ENCODE assay signal across 24 cellular contexts in genomic region chr2:101982630-101983029, GRCh38. TPM values are rescaled to one million over a fixed set of nuclear protein-coding genes. Genes with fewer than 3 reads are reported as not detected.
"Had no signal": no experiment of that assay in that cellular context is flagged by ENCODE, and none has a peak within 500 bp of the region (broad histone marks: within the 10 kb centered on the region; RNA-seq: fewer than 3 reads in every experiment).

No MANE protein-coding gene starts in this region.

- FAIRE-seq: frontal cortex had no signal

- H3K4me1 ChIP-seq: upper lobe of left lung had no signal

- H3K9me3 Mint-ChIP-seq: activated naive CD4-positive, alpha-beta T cell treated with anti-CD3 and anti-CD28 coated beads for 36 hours; activated naive CD8-positive, alpha-beta T cell treated with anti-CD3 and anti-CD28 coated beads, Interleukin-2, amount 10 ng/mL, durations not matched to agents 7 days and 5 days; naive B cell; neural crest cell; stimulated activated naive B cell treated with anti-CD40 and anti-IgM and Interleukin-4, amounts not matched to agents 10 μg/mL and 1 μg/mL and 100 μg/mL, for 72 hours; WTC11 had no signal

- H3K27ac Mint-ChIP-seq: activated CD4-positive, alpha-beta T cell treated with anti-CD3 and anti-CD28 coated beads for 36 hours; activated naive CD4-positive, alpha-beta T cell treated with anti-CD3 and anti-CD28 coated beads for 36 hours; activated naive CD8-positive, alpha-beta T cell treated with anti-CD3 and anti-CD28 coated beads, Interleukin-2, amount 10 ng/mL, durations not matched to agents 7 days and 5 days; naive B cell; stimulated activated naive B cell treated with anti-CD40 and anti-IgM and Interleukin-4, amounts not matched to agents 10 μg/mL and 1 μg/mL and 100 μg/mL, for 72 hours; WTC11 had no signal

- H3K9me3 ChIP-seq: testis, upper lobe of left lung had no signal

- H3K4me1 Mint-ChIP-seq: stimulated activated naive B cell treated with anti-CD40 and anti-IgM and Interleukin-4, amounts not matched to agents 10 μg/mL and 1 μg/mL and 100 μg/mL, for 72 hours had no signal

- DNase-seq: activated CD4-positive, alpha-beta T cell treated with anti-CD3 and anti-CD28 coated beads for 36 hours; activated CD4-positive, alpha-beta T cell treated with anti-CD3 and anti-CD28 coated beads, Interleukin-2, amount 50 U/mL, for 48 hours; activated effector memory CD4-positive, alpha-beta T cell treated with Interleukin-2 at 50 U/mL for 16 hours; activated naive CD4-positive, alpha-beta T cell treated with anti-CD3 and anti-CD28 coated beads for 36 hours; activated naive CD8-positive, alpha-beta T cell treated with anti-CD3 and anti-CD28 coated beads, Interleukin-2, amount 10 ng/mL, durations not matched to agents 7 days and 5 days; activated T-cell treated with anti-CD3 and anti-CD28 coated beads, Interleukin-2, amount 50 U/mL, for 48 hours; amniotic stem cell; effector CD4-positive, alpha-beta T cell; erythroblast; hippocampal formation; left cardiac atrium; naive B cell; retina; stimulated activated CD4-positive, alpha-beta T cell treated with anti-CD3 and anti-CD28 coated beads, Interleukin-2, amount 100 ng/mL, for 48 hours; stimulated activated CD8-positive, alpha-beta memory T cell treated with anti-CD3 and anti-CD28 coated beads, Interleukin-4, amount 100 ng/mL, for 48 hours; stimulated activated naive B cell treated with anti-CD40 and anti-IgM and Interleukin-4, amounts not matched to agents 10 μg/mL and 1 μg/mL and 100 μg/mL, for 72 hours; T-helper 9 cell; testis; upper lobe of left lung had no signal

- H3K4me3 Mint-ChIP-seq: activated CD4-positive, alpha-beta T cell treated with anti-CD3 and anti-CD28 coated beads for 36 hours; activated naive CD4-positive, alpha-beta T cell treated with anti-CD3 and anti-CD28 coated beads for 36 hours; activated naive CD8-positive, alpha-beta T cell treated with anti-CD3 and anti-CD28 coated beads, Interleukin-2, amount 10 ng/mL, durations not matched to agents 7 days and 5 days; naive B cell; neural crest cell; stimulated activated naive B cell treated with anti-CD40 and anti-IgM and Interleukin-4, amounts not matched to agents 10 μg/mL and 1 μg/mL and 100 μg/mL, for 72 hours; WTC11 had no signal

- H3K36me3 Mint-ChIP-seq: activated naive CD8-positive, alpha-beta T cell treated with anti-CD3 and anti-CD28 coated beads, Interleukin-2, amount 10 ng/mL, durations not matched to agents 7 days and 5 days; naive B cell; stimulated activated naive B cell treated with anti-CD40 and anti-IgM and Interleukin-4, amounts not matched to agents 10 μg/mL and 1 μg/mL and 100 μg/mL, for 72 hours; WTC11 had no signal

- ATAC-seq: activated CD4-positive, alpha-beta T cell treated with anti-CD3 and anti-CD28 coated beads for 36 hours; left cardiac atrium; stimulated activated naive B cell treated with anti-CD40 and anti-IgM and Interleukin-4, amounts not matched to agents 10 μg/mL and 1 μg/mL and 100 μg/mL, for 72 hours; WTC11 had no signal

- H3K36me3 ChIP-seq: cardiac muscle cell, upper lobe of left lung had no signal

- H3K27me3 Mint-ChIP-seq: activated CD4-positive, alpha-beta T cell treated with anti-CD3 and anti-CD28 coated beads for 36 hours had no signal

- H3K27ac ChIP-seq: cardiac muscle cell, testis, upper lobe of left lung had no signal

- H3K4me3 ChIP-seq: cardiac muscle cell, testis, upper lobe of left lung had no signal

- H3K27me3 ChIP-seq: cardiac muscle cell, testis, upper lobe of left lung had no signal

RNA-seq across cellular contexts. Expression of gene IL1R2, which starts 9.1 kb away (rescaled TPM):
- total RNA-seq: cardiac muscle cell, chondrocyte, frontal cortex, neural crest cell had no signal
- polyA plus RNA-seq: cardiac muscle cell had no signal
